ENCODE assay signal across 1 cellular context in the genomic region with DNA sequence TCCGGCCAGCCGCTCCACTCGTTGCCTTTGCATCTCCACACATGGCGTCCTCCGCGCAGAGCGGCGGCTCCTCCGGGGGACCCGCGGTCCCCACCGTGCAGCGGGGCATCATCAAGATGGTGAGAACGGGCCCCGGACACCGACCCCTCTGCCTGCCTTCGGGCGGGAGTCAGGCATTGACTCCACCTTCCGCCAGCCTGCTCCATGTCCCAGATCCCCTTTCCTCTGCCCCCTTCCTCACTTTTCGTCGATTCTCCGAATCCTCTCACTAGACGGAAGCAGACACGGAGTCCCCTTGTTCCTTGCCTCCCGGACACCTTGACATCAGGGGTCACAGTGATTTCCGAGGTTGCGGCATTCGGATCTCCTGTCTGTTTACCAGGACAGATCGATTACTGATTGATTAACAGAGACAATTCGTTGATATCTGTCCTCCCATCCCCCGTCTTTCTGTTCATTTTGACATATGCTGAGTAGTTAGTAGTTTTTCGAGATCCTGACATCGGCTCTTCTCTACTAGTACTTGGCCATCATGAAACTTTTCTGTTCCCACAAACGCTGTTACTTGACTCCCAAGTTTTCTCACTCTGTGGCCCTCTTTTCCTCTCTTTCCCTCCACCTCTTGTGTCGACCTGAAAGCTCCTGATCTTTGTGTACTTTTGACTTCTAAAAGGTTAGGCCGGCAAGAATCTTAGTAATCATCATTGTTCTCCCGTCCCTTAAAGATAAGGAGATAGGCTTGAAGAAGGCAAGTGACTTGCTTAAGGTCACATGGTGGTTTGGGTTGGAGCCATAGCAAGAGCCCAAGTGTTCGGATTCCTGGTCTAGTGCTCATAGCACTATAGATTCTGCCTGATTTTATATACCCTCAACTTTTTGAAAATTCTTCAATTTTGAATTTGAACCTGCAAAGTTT.
TF ChIP-seq lines count a peak whose summit lies in the region.

No MANE protein-coding gene starts in this region.

TF ChIP-seq in endothelial cell of umbilical vein, 7 proteins besides CTCF, POLR2A, EP300 and RAD21:
- TF ChIP-seq GATA2 (IDR thresholded peaks at IDR 0.05; ENCODE audit: insufficient read depth, insufficient read length, low read depth, low read length) (peak; percentile 38), EZH2 (IDR thresholded peaks at IDR 0.05; ENCODE audit: borderline replicate concordance, low read depth, low read length, severe bottlenecking) (no peak)
TF ChIP-seq in endothelial cell of umbilical vein: peak in this region for 1.
